22 cellular contexts compared by ENCODE assay signal in the genomic region with DNA sequence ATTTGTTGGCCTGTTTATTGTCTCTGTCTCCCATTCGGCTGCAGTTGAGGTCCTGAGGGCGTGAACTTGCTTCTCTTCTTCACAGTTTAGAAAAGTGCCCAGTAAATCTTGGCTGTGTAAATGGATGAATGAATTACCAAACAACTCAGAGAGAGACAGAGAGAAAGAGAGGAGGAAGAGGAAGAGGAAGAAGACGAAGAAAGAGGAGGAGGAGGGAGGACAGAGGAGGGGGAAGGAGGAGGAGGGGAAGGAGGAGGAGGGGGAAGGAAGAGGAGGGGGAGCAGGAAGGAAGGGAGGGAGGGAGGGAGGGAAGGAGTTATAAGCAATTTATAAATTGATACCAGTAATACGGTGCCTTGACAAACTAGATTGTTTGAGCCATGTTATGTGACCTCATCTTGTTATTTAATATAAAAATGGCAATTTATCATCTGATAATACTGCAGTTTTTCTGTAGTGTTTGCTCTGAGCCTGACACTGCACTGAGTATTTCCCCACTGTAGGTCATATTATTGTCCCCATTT. TPM values are rescaled to one million over a fixed set of nuclear protein-coding genes. Genes with fewer than 3 reads are reported as not detected.
"Had no signal": no experiment of that assay in that cellular context is flagged by ENCODE, and none has a peak within 500 bp of the region (broad histone marks: within the 10 kb centered on the region; RNA-seq: fewer than 3 reads in every experiment).

No MANE protein-coding gene starts in this region.

- H3K4me3 Mint-ChIP-seq: activated naive CD4-positive, alpha-beta T cell treated with anti-CD3 and anti-CD28 coated beads for 36 hours; activated T-cell treated with anti-CD3 and anti-CD28 coated beads, Interleukin-2, amount 50 U/mL, for 4 hours; endodermal cell; naive thymus-derived CD4-positive, alpha-beta T cell; stimulated activated naive B cell treated with anti-CD40 and anti-IgM and Interleukin-4, amounts not matched to agents 10 μg/mL and 1 μg/mL and 100 μg/mL, for 72 hours had no signal

- H3K36me3 Mint-ChIP-seq: naive thymus-derived CD4-positive, alpha-beta T cell had no signal

- H2AFZ ChIP-seq: hepatocyte, parathyroid adenoma had no signal

- H3K9ac ChIP-seq: parathyroid adenoma had no signal

- H3K4me1 Mint-ChIP-seq: endodermal cell had no signal

- DNase-seq: activated CD4-positive, alpha-beta T cell treated with anti-CD3 and anti-CD28 coated beads, Interleukin-2, amount 50 U/mL, for 1 hour; activated CD4-positive, CD25-positive, alpha-beta regulatory T cell treated with anti-CD3 and anti-CD28 coated beads, Interleukin-2, amount 50 U/mL, for 72 hours; activated CD8-positive, alpha-beta memory T cell treated with anti-CD3 and anti-CD28 coated beads, Interleukin-2, amount 50 U/mL, for 4 hours; activated naive CD4-positive, alpha-beta T cell treated with anti-CD3 and anti-CD28 coated beads for 36 hours; activated T-cell treated with anti-CD3 and anti-CD28 coated beads, Interleukin-2, amount 50 U/mL, for 4 hours; body of pancreas; caudate nucleus; dorsolateral prefrontal cortex; endodermal cell; foreskin fibroblast; left cardiac atrium; mesendoderm; naive thymus-derived CD4-positive, alpha-beta T cell; sigmoid colon; stimulated activated CD4-positive, alpha-beta T cell treated with anti-CD3 and anti-CD28 coated beads, Interleukin-4, amount 100 ng/mL, for 4 hours; stimulated activated naive B cell treated with anti-CD40 and anti-IgM and Interleukin-4, amounts not matched to agents 10 μg/mL and 1 μg/mL and 100 μg/mL, for 72 hours; upper lobe of right lung had no signal

- H3K4me3 ChIP-seq: body of pancreas, dorsolateral prefrontal cortex, hepatocyte, sigmoid colon, thoracic aorta, upper lobe of right lung had no signal

- H3K27me3 ChIP-seq: body of pancreas, upper lobe of right lung had no signal

- H3K4me2 ChIP-seq: hepatocyte had no signal

- ATAC-seq: activated T-cell treated with anti-CD3 and anti-CD28 coated beads, Interleukin-2, amount 50 U/mL, for 4 hours; body of pancreas; left cardiac atrium; naive thymus-derived CD4-positive, alpha-beta T cell; stimulated activated naive B cell treated with anti-CD40 and anti-IgM and Interleukin-4, amounts not matched to agents 10 μg/mL and 1 μg/mL and 100 μg/mL, for 72 hours; upper lobe of right lung had no signal

- H3K79me2 ChIP-seq: hepatocyte, parathyroid adenoma had no signal

- H3K9me3 Mint-ChIP-seq: activated naive CD4-positive, alpha-beta T cell treated with anti-CD3 and anti-CD28 coated beads for 36 hours; activated T-cell treated with anti-CD3 and anti-CD28 coated beads, Interleukin-2, amount 50 U/mL, for 4 hours; endodermal cell; stimulated activated naive B cell treated with anti-CD40 and anti-IgM and Interleukin-4, amounts not matched to agents 10 μg/mL and 1 μg/mL and 100 μg/mL, for 72 hours had no signal

- H3K4me1 ChIP-seq: body of pancreas, sigmoid colon, upper lobe of right lung had no signal

- H3K27ac Mint-ChIP-seq: activated naive CD4-positive, alpha-beta T cell treated with anti-CD3 and anti-CD28 coated beads for 36 hours; endodermal cell; naive thymus-derived CD4-positive, alpha-beta T cell; stimulated activated naive B cell treated with anti-CD40 and anti-IgM and Interleukin-4, amounts not matched to agents 10 μg/mL and 1 μg/mL and 100 μg/mL, for 72 hours had no signal

- H3K9me3 ChIP-seq: body of pancreas, sigmoid colon, thoracic aorta, upper lobe of right lung had no signal

- H3K27me3 Mint-ChIP-seq: stimulated activated naive B cell treated with anti-CD40 and anti-IgM and Interleukin-4, amounts not matched to agents 10 μg/mL and 1 μg/mL and 100 μg/mL, for 72 hours had no signal

- H3K36me3 ChIP-seq: sigmoid colon, thoracic aorta, upper lobe of right lung had no signal

- H3K27ac ChIP-seq: body of pancreas, dorsolateral prefrontal cortex, epithelial cell of prostate, hepatocyte, parathyroid adenoma, sigmoid colon, thoracic aorta, upper lobe of right lung had no signal

RNA-seq across cellular contexts. Expression of a gene that starts 18.7 kb away (rescaled TPM):
- total RNA-seq: activated naive CD4-positive, alpha-beta T cell treated with anti-CD3 and anti-CD28 coated beads for 36 hours; glomerular endothelial cell had no signal
